2 cellular contexts compared by ENCODE assay signal in the genomic region with DNA sequence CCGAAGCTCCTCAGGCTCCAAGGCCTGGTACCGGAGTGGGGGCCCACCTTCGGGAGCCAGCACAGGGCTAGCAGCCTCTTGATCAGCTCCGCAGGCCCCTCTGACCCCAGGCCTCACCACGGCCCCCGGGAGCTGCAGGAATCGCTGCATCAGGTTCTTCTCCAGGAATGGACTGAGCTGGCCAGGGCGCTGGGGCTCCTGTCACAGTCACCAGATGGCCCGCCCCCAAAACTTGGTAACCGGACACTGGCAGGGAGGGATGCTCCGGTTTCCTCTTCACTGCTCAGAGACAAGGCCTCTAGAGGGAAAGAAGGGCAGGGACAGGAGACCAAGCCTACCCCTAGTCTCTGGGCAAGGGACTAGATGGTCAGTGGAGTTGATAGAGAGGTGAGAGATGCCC.
A peak's percentile ranks its signal among the peaks of the same experiment; 100 is the strongest.
TF ChIP-seq lines count a peak whose summit lies in the region.

No MANE protein-coding gene starts in this region.

TF ChIP-seq in HCT116, 20 proteins besides CTCF, POLR2A, EP300 and RAD21:
- TF ChIP-seq ATF3 (IDR thresholded peaks at IDR 0.05) (no peak), JUND (IDR thresholded peaks at IDR 0.05) (no peak), TCF7L2 (IDR thresholded peaks at IDR 0.05; ENCODE audit: borderline replicate concordance, extremely low read depth, insufficient read depth, insufficient read length) (no peak), SRF (IDR thresholded peaks at IDR 0.05; ENCODE audit: low read depth) (no peak), ZFX (IDR thresholded peaks at IDR 0.05) (no peak), SIN3A (IDR thresholded peaks at IDR 0.05; ENCODE audit: low read depth) (no peak), MAX (IDR thresholded peaks at IDR 0.05) (no peak), CBX3 (IDR thresholded peaks at IDR 0.05; ENCODE audit: low read depth) (no peak), EZH2phosphoT487 (IDR thresholded peaks at IDR 0.05; ENCODE audit: borderline replicate concordance) (no peak), YY1 (IDR thresholded peaks at IDR 0.05; ENCODE audit: extremely low read depth, insufficient replicate concordance, low read depth, low read length) (no peak), ZNF274 (IDR thresholded peaks at IDR 0.05; ENCODE audit: low read depth, low read length) (no peak), ELF1 (IDR thresholded peaks at IDR 0.05; ENCODE audit: borderline replicate concordance, low read depth) (no peak), EZH2 (IDR thresholded peaks at IDR 0.05) (no peak)

TF ChIP-seq in H1, 55 proteins besides CTCF, POLR2A, EP300 and RAD21:
- TF ChIP-seq SP1 (IDR thresholded peaks at IDR 0.05; ENCODE audit: low read depth, low read length) (no peak), TEAD4 (IDR thresholded peaks at IDR 0.05; ENCODE audit: low read depth, low read length) (no peak), TAF1 (IDR thresholded peaks at IDR 0.05; ENCODE audit: low read depth, low read length) (peak; percentile 40; the same call in 1 of the 2 replicates), RFX5 (IDR thresholded peaks at IDR 0.05; ENCODE audit: borderline replicate concordance, low read depth, low read length) (no peak), TBP (IDR thresholded peaks at IDR 0.05; ENCODE audit: low read depth, low read length) (peak; percentile 42; the same call in 1 of the 2 replicates), SIN3A (conservative IDR thresholded peaks at IDR 0.05 in 1 of 2, IDR thresholded peaks at IDR 0.05 in 1 of 2; ENCODE audit: low read depth in 1 of 2, low read length in 2 of 2) (no peak), SIRT6 (IDR thresholded peaks at IDR 0.05; ENCODE audit: low read length) (no peak), CBX8 (IDR thresholded peaks at IDR 0.05; ENCODE audit: borderline replicate concordance, low read depth, low read length) (no peak), ZNF274 (IDR thresholded peaks at IDR 0.05; ENCODE audit: borderline replicate concordance, extremely low read depth, low read length) (no peak)
